ENCODE assay signal across 1 cellular context in the genomic region with DNA sequence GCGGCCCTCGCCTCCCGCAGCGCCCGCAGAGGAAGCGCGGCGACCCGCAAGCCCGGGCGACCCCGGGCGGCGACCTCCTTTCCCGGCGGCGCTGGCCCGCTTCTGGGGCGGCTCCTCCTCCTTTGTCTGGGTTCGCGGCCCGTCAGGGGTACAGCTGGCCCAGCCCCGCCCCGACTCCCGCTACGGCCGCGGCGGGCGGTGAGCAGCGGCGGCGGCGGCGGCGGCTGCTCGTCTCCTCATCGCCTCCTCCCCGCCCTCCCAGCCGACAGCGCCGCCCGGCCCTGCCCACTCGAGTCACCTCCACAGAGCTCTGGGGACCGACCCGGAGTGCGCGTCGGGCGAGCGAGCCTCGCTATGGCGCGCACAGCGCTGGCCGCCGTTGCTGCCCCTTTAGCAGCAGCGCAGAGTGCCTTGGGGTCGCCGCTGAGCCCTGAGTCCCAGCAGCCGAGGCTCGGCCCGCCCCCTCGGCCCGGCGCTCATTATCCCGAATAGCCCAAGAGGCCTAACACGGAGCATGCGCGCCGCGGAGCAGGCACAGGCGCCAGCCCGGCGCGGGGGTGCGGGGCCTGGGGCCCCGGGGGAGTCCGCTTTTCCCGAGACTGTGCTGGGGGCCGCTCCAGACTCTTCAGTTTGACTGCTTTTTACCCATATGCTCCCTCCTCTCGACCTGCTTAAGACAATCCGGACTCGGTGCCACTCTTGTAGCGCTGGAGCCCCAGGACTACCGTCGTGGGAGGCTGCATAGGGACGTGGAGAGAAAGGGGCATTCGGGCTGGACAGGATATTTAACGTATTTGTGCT.
TF ChIP-seq lines count a peak whose summit lies in the region.

Gene SOS2 (minus strand): TSS at position 104 of the 801 bp plus-strand sequence. CDS start 295 bp downstream, outside the sequence.

TF ChIP-seq in HepG2, 621 proteins besides CTCF, POLR2A, EP300 and RAD21 (continued from another document and continues in another):
- TF ChIP-seq PAXIP1 (CRISPR knock-in tag; conservative IDR thresholded peaks at IDR 0.05) (peak; percentile 51), MXD4 (CRISPR knock-in tag; IDR thresholded peaks at IDR 0.05) (peak; percentile 60), ZNF264 (CRISPR knock-in tag; IDR thresholded peaks at IDR 0.05) (no peak), FOSL2 (CRISPR knock-in tag; IDR thresholded peaks at IDR 0.05) (no peak), ZNF556 (CRISPR knock-in tag; IDR thresholded peaks at IDR 0.05; ENCODE audit: borderline replicate concordance) (peak; percentile 72; the same call in 1 of the 2 replicates), MEIS1 (CRISPR knock-in tag; IDR thresholded peaks at IDR 0.05; ENCODE audit: borderline replicate concordance) (no peak; the same call in none of the 2 replicates), TEAD3 (CRISPR knock-in tag; optimal IDR thresholded peaks at IDR 0.05; ENCODE audit: borderline replicate concordance) (no peak), NCOR1 (IDR thresholded peaks at IDR 0.05; ENCODE audit: borderline replicate concordance, low read length) (no peak), ZNF563 (CRISPR knock-in tag; IDR thresholded peaks at IDR 0.05) (peak; percentile 65; the same call in 1 of the 2 replicates), PATZ1 (CRISPR knock-in tag; IDR thresholded peaks at IDR 0.05) (peak; percentile 49), ZNF337 (CRISPR knock-in tag; IDR thresholded peaks at IDR 0.05; ENCODE audit: borderline replicate concordance, low read depth) (no peak), ZNF710 (CRISPR knock-in tag; IDR thresholded peaks at IDR 0.05; ENCODE audit: borderline replicate concordance) (peak; percentile 91), CHCHD3 (CRISPR knock-in tag; IDR thresholded peaks at IDR 0.05) (no peak), ELF3 (CRISPR knock-in tag; IDR thresholded peaks at IDR 0.05) (no peak; the same call in 1 of the 2 replicates), ZBTB20 (CRISPR knock-in tag; IDR thresholded peaks at IDR 0.05; ENCODE audit: borderline replicate concordance, low read depth) (peak; percentile 37; the same call in 1 of the 2 replicates), HDAC1 (CRISPR knock-in tag; IDR thresholded peaks at IDR 0.05) (peak; percentile 68), POLR2G (IDR thresholded peaks at IDR 0.05; ENCODE audit: low read depth, low read length) (peak; percentile 92), ZNF768 (CRISPR knock-in tag; IDR thresholded peaks at IDR 0.05) (peak; percentile 75; the same call in 1 of the 2 replicates), KLF12 (CRISPR knock-in tag; IDR thresholded peaks at IDR 0.05; ENCODE audit: borderline replicate concordance) (peak; percentile 67; the same call in 1 of the 2 replicates), ZNF17 (CRISPR knock-in tag; IDR thresholded peaks at IDR 0.05) (no peak), ZFP90 (CRISPR knock-in tag; IDR thresholded peaks at IDR 0.05; ENCODE audit: borderline replicate concordance) (no peak), ATF6 (CRISPR knock-in tag; conservative IDR thresholded peaks at IDR 0.05) (peak; percentile 64; the same call in 1 of the 2 replicates), ZNF446 (CRISPR knock-in tag; IDR thresholded peaks at IDR 0.05) (no peak), ZNF772 (CRISPR knock-in tag; IDR thresholded peaks at IDR 0.05) (peak; percentile 87; the same call in 1 of the 2 replicates), YEATS2 (CRISPR knock-in tag; IDR thresholded peaks at IDR 0.05; ENCODE audit: borderline replicate concordance) (no peak; the same call in 1 of the 2 replicates), HNRNPLL (IDR thresholded peaks at IDR 0.05; ENCODE audit: low read depth, low read length, poor library complexity, severe bottlenecking) (peak; percentile 92), REPIN1 (CRISPR knock-in tag; IDR thresholded peaks at IDR 0.05; ENCODE audit: borderline replicate concordance, low read depth) (no peak; the same call in 1 of the 2 replicates), ZNF720 (CRISPR knock-in tag; IDR thresholded peaks at IDR 0.05) (0 out of 2 replicates have a peak, but pooled peaks have one; percentile 20), ZNF121 (CRISPR knock-in tag; IDR thresholded peaks at IDR 0.05) (no peak; the same call in 1 of the 2 replicates), ZNF780A (CRISPR knock-in tag; IDR thresholded peaks at IDR 0.05) (no peak), ZNF839 (CRISPR knock-in tag; IDR thresholded peaks at IDR 0.05; ENCODE audit: borderline replicate concordance) (no peak; the same call in 1 of the 2 replicates), FOXK2 (IDR thresholded peaks at IDR 0.05) (no peak), GFI1 (CRISPR knock-in tag; IDR thresholded peaks at IDR 0.05; ENCODE audit: borderline replicate concordance) (no peak), HES4 (CRISPR knock-in tag; IDR thresholded peaks at IDR 0.05; ENCODE audit: borderline replicate concordance) (peak; percentile 42; the same call in 1 of the 2 replicates), ZMYM2 (CRISPR knock-in tag; IDR thresholded peaks at IDR 0.05) (no peak), DNMT1 (CRISPR knock-in tag; IDR thresholded peaks at IDR 0.05) (no peak), KLF9 (CRISPR knock-in tag; IDR thresholded peaks at IDR 0.05; ENCODE audit: low read depth) (peak; percentile 57; the same call in 1 of the 2 replicates), FOXC1 (CRISPR knock-in tag; IDR thresholded peaks at IDR 0.05; ENCODE audit: borderline replicate concordance) (no peak), RXRA (CRISPR knock-in tag; IDR thresholded peaks at IDR 0.05) (peak; percentile 53), BRCA1 (CRISPR knock-in tag; IDR thresholded peaks at IDR 0.05) (no peak), CBFB (CRISPR knock-in tag; IDR thresholded peaks at IDR 0.05) (peak; percentile 62; the same call in 1 of the 2 replicates), EHMT2 (IDR thresholded peaks at IDR 0.05; ENCODE audit: borderline replicate concordance, low read depth, low read length) (no peak), BRD4 (CRISPR knock-in tag; IDR thresholded peaks at IDR 0.05) (no peak), ZNF567 (CRISPR knock-in tag; IDR thresholded peaks at IDR 0.05; ENCODE audit: borderline replicate concordance) (0 out of 2 replicates have a peak, but pooled peaks have one; percentile 50)
- TF ChIP-seq, protein P1, sequence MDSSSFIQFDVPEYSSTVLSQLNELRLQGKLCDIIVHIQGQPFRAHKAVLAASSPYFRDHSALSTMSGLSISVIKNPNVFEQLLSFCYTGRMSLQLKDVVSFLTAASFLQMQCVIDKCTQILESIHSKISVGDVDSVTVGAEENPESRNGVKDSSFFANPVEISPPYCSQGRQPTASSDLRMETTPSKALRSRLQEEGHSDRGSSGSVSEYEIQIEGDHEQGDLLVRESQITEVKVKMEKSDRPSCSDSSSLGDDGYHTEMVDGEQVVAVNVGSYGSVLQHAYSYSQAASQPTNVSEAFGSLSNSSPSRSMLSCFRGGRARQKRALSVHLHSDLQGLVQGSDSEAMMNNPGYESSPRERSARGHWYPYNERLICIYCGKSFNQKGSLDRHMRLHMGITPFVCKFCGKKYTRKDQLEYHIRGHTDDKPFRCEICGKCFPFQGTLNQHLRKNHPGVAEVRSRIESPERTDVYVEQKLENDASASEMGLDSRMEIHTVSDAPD (CRISPR knock-in tag; IDR thresholded peaks at IDR 0.05) = no peak
- TF ChIP-seq, protein P2, sequence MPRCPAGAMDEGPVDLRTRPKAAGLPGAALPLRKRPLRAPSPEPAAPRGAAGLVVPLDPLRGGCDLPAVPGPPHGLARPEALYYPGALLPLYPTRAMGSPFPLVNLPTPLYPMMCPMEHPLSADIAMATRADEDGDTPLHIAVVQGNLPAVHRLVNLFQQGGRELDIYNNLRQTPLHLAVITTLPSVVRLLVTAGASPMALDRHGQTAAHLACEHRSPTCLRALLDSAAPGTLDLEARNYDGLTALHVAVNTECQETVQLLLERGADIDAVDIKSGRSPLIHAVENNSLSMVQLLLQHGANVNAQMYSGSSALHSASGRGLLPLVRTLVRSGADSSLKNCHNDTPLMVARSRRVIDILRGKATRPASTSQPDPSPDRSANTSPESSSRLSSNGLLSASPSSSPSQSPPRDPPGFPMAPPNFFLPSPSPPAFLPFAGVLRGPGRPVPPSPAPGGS (CRISPR knock-in tag; IDR thresholded peaks at IDR 0.05) = peak; percentile 21; the same call in 1 of the 2 replicates
- TF ChIP-seq, protein P3, sequence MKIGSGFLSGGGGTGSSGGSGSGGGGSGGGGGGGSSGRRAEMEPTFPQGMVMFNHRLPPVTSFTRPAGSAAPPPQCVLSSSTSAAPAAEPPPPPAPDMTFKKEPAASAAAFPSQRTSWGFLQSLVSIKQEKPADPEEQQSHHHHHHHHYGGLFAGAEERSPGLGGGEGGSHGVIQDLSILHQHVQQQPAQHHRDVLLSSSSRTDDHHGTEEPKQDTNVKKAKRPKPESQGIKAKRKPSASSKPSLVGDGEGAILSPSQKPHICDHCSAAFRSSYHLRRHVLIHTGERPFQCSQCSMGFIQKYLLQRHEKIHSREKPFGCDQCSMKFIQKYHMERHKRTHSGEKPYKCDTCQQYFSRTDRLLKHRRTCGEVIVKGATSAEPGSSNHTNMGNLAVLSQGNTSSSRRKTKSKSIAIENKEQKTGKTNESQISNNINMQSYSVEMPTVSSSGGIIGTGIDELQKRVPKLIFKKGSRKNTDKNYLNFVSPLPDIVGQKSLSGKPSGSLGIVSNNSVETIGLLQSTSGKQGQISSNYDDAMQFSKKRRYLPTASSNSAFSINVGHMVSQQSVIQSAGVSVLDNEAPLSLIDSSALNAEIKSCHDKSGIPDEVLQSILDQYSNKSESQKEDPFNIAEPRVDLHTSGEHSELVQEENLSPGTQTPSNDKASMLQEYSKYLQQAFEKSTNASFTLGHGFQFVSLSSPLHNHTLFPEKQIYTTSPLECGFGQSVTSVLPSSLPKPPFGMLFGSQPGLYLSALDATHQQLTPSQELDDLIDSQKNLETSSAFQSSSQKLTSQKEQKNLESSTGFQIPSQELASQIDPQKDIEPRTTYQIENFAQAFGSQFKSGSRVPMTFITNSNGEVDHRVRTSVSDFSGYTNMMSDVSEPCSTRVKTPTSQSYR (CRISPR knock-in tag; IDR thresholded peaks at IDR 0.05; ENCODE audit: borderline replicate concordance) = no peak
- TF ChIP-seq, protein P4, sequence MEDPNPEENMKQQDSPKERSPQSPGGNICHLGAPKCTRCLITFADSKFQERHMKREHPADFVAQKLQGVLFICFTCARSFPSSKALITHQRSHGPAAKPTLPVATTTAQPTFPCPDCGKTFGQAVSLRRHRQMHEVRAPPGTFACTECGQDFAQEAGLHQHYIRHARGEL (CRISPR knock-in tag; IDR thresholded peaks at IDR 0.05) = 0 out of 2 replicates have a peak, but pooled peaks have one; percentile 42
